In the genomic region with DNA sequence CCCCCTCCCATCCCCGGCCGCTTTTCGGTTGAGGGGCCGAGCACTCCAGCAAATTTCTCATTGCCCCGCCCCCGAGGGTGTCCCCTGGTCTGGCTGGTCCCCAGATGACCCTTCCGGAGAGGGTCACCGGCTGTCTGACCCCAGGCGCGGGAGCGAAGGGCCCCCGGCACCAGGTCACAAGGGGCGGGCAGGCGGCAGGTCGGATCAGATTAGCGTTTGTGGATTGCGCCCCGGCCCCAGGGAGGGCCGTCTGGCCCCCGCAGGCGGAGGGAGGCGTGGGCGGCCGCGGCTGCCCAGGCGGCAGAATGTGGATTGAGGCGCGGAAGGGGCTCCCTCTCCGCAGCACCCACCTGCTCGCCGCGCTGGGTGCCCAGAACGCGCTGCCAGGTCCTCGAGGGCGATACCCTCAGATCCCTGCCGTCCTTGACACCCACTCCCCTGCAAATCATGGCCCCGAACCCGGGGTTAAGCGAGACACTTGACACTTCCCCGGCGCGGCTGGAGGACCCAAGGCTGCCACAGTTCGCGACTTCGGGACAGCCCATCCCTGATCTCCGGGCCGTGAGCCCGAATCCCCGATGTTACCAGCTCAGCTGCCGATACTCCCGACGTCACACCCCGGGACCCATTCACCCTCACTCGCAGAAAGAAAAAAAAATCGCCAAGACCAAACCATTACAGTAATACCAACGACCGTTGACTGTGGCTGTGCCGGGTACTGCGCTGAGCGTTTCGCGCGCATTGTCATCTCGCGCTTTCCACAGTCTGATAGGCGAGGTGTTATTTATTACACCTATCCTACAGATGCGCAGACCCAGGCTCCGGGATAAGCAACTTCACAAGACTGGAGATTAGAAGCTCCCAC, we compare ENCODE assay signal across 1 cellular context.
TF ChIP-seq lines count a peak whose summit lies in the region.

No MANE protein-coding gene starts in this region.

TF ChIP-seq in WTC11, 78 proteins besides CTCF, POLR2A, EP300 and RAD21 (continued from another document and continues in another):
- TF ChIP-seq NFYB (CRISPR knock-in tag; conservative IDR thresholded peaks at IDR 0.05; ENCODE audit: low read depth) (no peak), CREM (CRISPR knock-in tag; IDR thresholded peaks at IDR 0.05) (0 out of 2 replicates have a peak, but pooled peaks have one; percentile 55), NR1H2 (CRISPR knock-in tag; IDR thresholded peaks at IDR 0.05) (no peak), ZNF281 (CRISPR knock-in tag; IDR thresholded peaks at IDR 0.05) (no peak), ATF1 (CRISPR knock-in tag; IDR thresholded peaks at IDR 0.05) (no peak), ZSCAN18 (CRISPR knock-in tag; IDR thresholded peaks at IDR 0.05) (no peak), ZNF423 (CRISPR knock-in tag; IDR thresholded peaks at IDR 0.05) (no peak), ZNF317 (CRISPR knock-in tag; IDR thresholded peaks at IDR 0.05; ENCODE audit: borderline replicate concordance, low read depth) (no peak), STAT6 (CRISPR knock-in tag; conservative IDR thresholded peaks at IDR 0.05; ENCODE audit: low read depth) (no peak), ZNF416 (CRISPR knock-in tag; IDR thresholded peaks at IDR 0.05) (no peak), SMAD4 (CRISPR knock-in tag; IDR thresholded peaks at IDR 0.05) (0 out of 2 replicates have a peak, but pooled peaks have one; percentile 16), CREB1 (CRISPR knock-in tag; IDR thresholded peaks at IDR 0.05) (no peak), SOX15 (CRISPR knock-in tag; IDR thresholded peaks at IDR 0.05) (no peak), ZNF396 (CRISPR knock-in tag; IDR thresholded peaks at IDR 0.05; ENCODE audit: borderline replicate concordance) (no peak), TCF7 (CRISPR knock-in tag; IDR thresholded peaks at IDR 0.05; ENCODE audit: low read depth) (no peak), ZNF263 (CRISPR knock-in tag; IDR thresholded peaks at IDR 0.05; ENCODE audit: low read depth) (no peak), IRF2 (CRISPR knock-in tag; IDR thresholded peaks at IDR 0.05; ENCODE audit: borderline replicate concordance, low read depth) (no peak), PRRX2 (CRISPR knock-in tag; IDR thresholded peaks at IDR 0.05) (no peak), TEAD1 (CRISPR knock-in tag; IDR thresholded peaks at IDR 0.05) (no peak), TEAD4 (CRISPR knock-in tag; IDR thresholded peaks at IDR 0.05) (no peak), ZNF219 (CRISPR knock-in tag; IDR thresholded peaks at IDR 0.05; ENCODE audit: borderline replicate concordance) (no peak), HMGA2 (CRISPR knock-in tag; IDR thresholded peaks at IDR 0.05) (no peak), ZNF671 (CRISPR knock-in tag; IDR thresholded peaks at IDR 0.05) (no peak), CBFB (CRISPR knock-in tag; IDR thresholded peaks at IDR 0.05; ENCODE audit: low read depth) (no peak), RELA (CRISPR knock-in tag; IDR thresholded peaks at IDR 0.05; ENCODE audit: borderline replicate concordance) (peak; percentile 72; the same call in 1 of the 2 replicates), EMX1 (CRISPR knock-in tag; IDR thresholded peaks at IDR 0.05) (no peak), PREB (CRISPR knock-in tag; IDR thresholded peaks at IDR 0.05; ENCODE audit: borderline replicate concordance) (no peak), SP1 (CRISPR knock-in tag; conservative IDR thresholded peaks at IDR 0.05) (no peak; the same call in 1 of the 2 replicates), ZBTB43 (CRISPR knock-in tag; IDR thresholded peaks at IDR 0.05) (no peak)
- TF ChIP-seq, protein P1, sequence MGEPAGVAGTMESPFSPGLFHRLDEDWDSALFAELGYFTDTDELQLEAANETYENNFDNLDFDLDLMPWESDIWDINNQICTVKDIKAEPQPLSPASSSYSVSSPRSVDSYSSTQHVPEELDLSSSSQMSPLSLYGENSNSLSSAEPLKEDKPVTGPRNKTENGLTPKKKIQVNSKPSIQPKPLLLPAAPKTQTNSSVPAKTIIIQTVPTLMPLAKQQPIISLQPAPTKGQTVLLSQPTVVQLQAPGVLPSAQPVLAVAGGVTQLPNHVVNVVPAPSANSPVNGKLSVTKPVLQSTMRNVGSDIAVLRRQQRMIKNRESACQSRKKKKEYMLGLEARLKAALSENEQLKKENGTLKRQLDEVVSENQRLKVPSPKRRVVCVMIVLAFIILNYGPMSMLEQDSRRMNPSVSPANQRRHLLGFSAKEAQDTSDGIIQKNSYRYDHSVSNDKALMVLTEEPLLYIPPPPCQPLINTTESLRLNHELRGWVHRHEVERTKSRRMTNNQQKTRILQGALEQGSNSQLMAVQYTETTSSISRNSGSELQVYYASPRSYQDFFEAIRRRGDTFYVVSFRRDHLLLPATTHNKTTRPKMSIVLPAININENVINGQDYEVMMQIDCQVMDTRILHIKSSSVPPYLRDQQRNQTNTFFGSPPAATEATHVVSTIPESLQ (CRISPR knock-in tag; IDR thresholded peaks at IDR 0.05) = no peak
- TF ChIP-seq, protein P2, sequence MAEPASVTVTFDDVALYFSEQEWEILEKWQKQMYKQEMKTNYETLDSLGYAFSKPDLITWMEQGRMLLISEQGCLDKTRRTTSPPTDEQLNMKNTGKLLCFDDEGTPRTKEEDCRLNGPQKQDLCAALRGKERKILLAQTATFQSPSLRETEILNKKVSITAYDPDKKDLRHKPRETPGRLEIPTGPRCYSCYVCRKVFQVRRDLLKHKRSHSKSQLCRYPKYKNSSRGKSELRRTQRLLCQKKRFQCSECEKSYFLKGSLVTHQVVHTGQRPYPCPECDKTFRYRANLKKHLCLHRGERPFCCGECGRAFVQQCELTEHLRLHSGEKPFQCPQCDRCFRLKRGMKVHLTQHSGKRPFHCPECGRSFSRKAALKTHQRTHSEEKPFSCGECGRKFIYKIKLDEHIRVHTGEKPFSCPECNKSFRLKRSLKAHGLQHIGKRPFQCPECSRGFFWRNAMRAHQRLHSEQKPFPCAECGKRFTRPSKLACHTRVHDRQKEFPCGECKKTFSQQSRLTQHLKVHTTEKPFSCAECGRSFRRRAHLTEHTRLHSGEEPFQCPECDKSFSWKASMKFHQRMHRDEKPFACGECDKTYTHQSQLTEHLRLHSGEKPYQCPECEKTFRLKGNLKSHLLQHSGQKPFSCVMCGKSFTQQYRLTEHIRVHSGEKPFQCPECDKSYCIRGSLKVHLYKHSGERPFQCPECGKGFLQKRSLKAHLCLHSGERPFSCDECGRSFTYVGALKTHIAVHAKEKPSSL (CRISPR knock-in tag; conservative IDR thresholded peaks at IDR 0.05) = no peak
- TF ChIP-seq, protein P3, sequence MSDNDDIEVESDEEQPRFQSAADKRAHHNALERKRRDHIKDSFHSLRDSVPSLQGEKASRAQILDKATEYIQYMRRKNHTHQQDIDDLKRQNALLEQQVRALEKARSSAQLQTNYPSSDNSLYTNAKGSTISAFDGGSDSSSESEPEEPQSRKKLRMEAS (CRISPR knock-in tag; IDR thresholded peaks at IDR 0.05) = peak; percentile 18; the same call in 1 of the 2 replicates
- TF ChIP-seq, protein P4, sequence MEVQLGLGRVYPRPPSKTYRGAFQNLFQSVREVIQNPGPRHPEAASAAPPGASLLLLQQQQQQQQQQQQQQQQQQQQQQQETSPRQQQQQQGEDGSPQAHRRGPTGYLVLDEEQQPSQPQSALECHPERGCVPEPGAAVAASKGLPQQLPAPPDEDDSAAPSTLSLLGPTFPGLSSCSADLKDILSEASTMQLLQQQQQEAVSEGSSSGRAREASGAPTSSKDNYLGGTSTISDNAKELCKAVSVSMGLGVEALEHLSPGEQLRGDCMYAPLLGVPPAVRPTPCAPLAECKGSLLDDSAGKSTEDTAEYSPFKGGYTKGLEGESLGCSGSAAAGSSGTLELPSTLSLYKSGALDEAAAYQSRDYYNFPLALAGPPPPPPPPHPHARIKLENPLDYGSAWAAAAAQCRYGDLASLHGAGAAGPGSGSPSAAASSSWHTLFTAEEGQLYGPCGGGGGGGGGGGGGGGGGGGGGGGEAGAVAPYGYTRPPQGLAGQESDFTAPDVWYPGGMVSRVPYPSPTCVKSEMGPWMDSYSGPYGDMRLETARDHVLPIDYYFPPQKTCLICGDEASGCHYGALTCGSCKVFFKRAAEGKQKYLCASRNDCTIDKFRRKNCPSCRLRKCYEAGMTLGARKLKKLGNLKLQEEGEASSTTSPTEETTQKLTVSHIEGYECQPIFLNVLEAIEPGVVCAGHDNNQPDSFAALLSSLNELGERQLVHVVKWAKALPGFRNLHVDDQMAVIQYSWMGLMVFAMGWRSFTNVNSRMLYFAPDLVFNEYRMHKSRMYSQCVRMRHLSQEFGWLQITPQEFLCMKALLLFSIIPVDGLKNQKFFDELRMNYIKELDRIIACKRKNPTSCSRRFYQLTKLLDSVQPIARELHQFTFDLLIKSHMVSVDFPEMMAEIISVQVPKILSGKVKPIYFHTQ (CRISPR knock-in tag; IDR thresholded peaks at IDR 0.05) = no peak
- TF ChIP-seq, protein P5, sequence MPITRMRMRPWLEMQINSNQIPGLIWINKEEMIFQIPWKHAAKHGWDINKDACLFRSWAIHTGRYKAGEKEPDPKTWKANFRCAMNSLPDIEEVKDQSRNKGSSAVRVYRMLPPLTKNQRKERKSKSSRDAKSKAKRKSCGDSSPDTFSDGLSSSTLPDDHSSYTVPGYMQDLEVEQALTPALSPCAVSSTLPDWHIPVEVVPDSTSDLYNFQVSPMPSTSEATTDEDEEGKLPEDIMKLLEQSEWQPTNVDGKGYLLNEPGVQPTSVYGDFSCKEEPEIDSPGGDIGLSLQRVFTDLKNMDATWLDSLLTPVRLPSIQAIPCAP (CRISPR knock-in tag; IDR thresholded peaks at IDR 0.05) = 0 out of 2 replicates have a peak, but pooled peaks have one; percentile 73
- TF ChIP-seq, protein P6, sequence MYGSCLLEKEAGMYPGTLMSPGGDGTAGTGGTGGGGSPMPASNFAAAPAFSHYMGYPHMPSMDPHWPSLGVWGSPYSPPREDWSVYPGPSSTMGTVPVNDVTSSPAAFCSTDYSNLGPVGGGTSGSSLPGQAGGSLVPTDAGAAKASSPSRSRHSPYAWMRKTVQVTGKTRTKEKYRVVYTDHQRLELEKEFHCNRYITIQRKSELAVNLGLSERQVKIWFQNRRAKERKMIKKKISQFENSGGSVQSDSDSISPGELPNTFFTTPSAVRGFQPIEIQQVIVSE (CRISPR knock-in tag; IDR thresholded peaks at IDR 0.05; ENCODE audit: borderline replicate concordance) = no peak
